9 cellular contexts compared by ENCODE assay signal in genomic region chr5:126508251-126508961, GRCh38.
DNase-seq lines count a peak whose midpoint lies in the region; ATAC-seq and TF ChIP-seq lines count a peak whose summit lies in the region.
"Had no signal": no experiment of that assay in that cellular context is flagged by ENCODE, and none has a peak within 500 bp of the region (broad histone marks: within the 10 kb centered on the region; RNA-seq: fewer than 3 reads in every experiment).

No MANE protein-coding gene starts in this region.

- no peaks in the 10 kb centered on the region for H3K36me3 Mint-ChIP-seq in activated naive CD4-positive, alpha-beta T cell treated with anti-CD3 and anti-CD28 coated beads, Interleukin-2, amount 10 ng/mL, durations not matched to agents 7 days and 5 days
- peaks cover 7% of the 10 kb centered on the region for H3K36me3 Mint-ChIP-seq in activated naive CD8-positive, alpha-beta T cell treated with anti-CD3 and anti-CD28 coated beads for 36 hours

- peaks cover 28% of the 10 kb centered on the region for H3K4me1 Mint-ChIP-seq in activated naive CD4-positive, alpha-beta T cell treated with anti-CD3 and anti-CD28 coated beads, Interleukin-2, amount 10 ng/mL, durations not matched to agents 7 days and 5 days
- H3K4me1 Mint-ChIP-seq in activated naive CD8-positive, alpha-beta T cell treated with anti-CD3 and anti-CD28 coated beads for 36 hours: peaks cover 38% of the 10 kb centered on the region

- no peaks in the 10 kb centered on the region for H3K36me3 ChIP-seq in upper lobe of left lung
- no peaks in the 10 kb centered on the region for H3K36me3 ChIP-seq in mesendoderm (ENCODE audit: control insufficient read depth, insufficient read depth, low read length)
- H3K36me3 ChIP-seq: BE2C had no signal

- peak overlapping the region; percentile 10 for H3K27ac ChIP-seq in layer of hippocampus (ENCODE audit: low read depth, low read length)
- peak overlapping the region; percentile 67 to 85 (median 78) for H3K27ac ChIP-seq in upper lobe of left lung
- no peak overlapping the region for H3K27ac ChIP-seq in mesendoderm (ENCODE audit: low read depth, low read length)

- H3K4me3 Mint-ChIP-seq in activated naive CD4-positive, alpha-beta T cell treated with anti-CD3 and anti-CD28 coated beads, Interleukin-2, amount 10 ng/mL, durations not matched to agents 7 days and 5 days: peak overlapping the region; percentile 28
- peak overlapping the region; percentile 78 for H3K4me3 Mint-ChIP-seq in activated naive CD8-positive, alpha-beta T cell treated with anti-CD3 and anti-CD28 coated beads for 36 hours

- no peaks in the 10 kb centered on the region for H3K9me3 Mint-ChIP-seq in activated naive CD4-positive, alpha-beta T cell treated with anti-CD3 and anti-CD28 coated beads, Interleukin-2, amount 10 ng/mL, durations not matched to agents 7 days and 5 days
- peaks cover 5% of the 10 kb centered on the region for H3K9me3 Mint-ChIP-seq in activated naive CD8-positive, alpha-beta T cell treated with anti-CD3 and anti-CD28 coated beads for 36 hours

- no peaks in the 10 kb centered on the region for H3K79me2 ChIP-seq in mesendoderm (ENCODE audit: control insufficient read depth, insufficient read depth, low read length)

- H4K8ac ChIP-seq in mesendoderm (ENCODE audit: low read depth, low read length): no peak overlapping the region

- no peak for TF ChIP-seq POLR2A in upper lobe of left lung (IDR thresholded peaks at IDR 0.05)

- no peak overlapping the region for H2AK5ac ChIP-seq in mesendoderm (ENCODE audit: low read length)

- no peak overlapping the region for H3K9ac ChIP-seq in mesendoderm (ENCODE audit: low read length)

- no peak for DNase-seq in activated naive CD4-positive, alpha-beta T cell treated with anti-CD3 and anti-CD28 coated beads, Interleukin-2, amount 10 ng/mL, durations not matched to agents 7 days and 5 days
- no peak for DNase-seq in activated naive CD4-positive, alpha-beta T cell treated with anti-CD3 and anti-CD28 coated beads, Interleukin-2, amount 50 U/mL, for 16 hours
- DNase-seq in activated naive CD8-positive, alpha-beta T cell treated with anti-CD3 and anti-CD28 coated beads for 36 hours: no peak
- DNase-seq in upper lobe of left lung (no peak), mesendoderm (no peak), HT-29 (ENCODE audit: low spot score) (no peak)
- DNase-seq: BE2C had no signal

- no peak overlapping the region for H3K4me2 ChIP-seq in mesendoderm (ENCODE audit: low read length)

- H3K27me3 ChIP-seq in layer of hippocampus (ENCODE audit: control insufficient read depth, insufficient read depth, low read length) (no peaks in the 10 kb centered on the region), upper lobe of left lung (no peaks in the 10 kb centered on the region), mesendoderm (ENCODE audit: insufficient read depth, low read length, poor library complexity) (no peaks in the 10 kb centered on the region)
- H3K27me3 ChIP-seq: BE2C had no signal

- H3K4ac ChIP-seq in mesendoderm (ENCODE audit: low read depth, low read length): no peak overlapping the region

- TF ChIP-seq EP300 in upper lobe of left lung (IDR thresholded peaks at IDR 0.05): no peak

- H3K23ac ChIP-seq in mesendoderm (ENCODE audit: low read length): no peak overlapping the region

- H3K4me3 ChIP-seq in upper lobe of left lung: no peak overlapping the region
- no peak overlapping the region for H3K4me3 ChIP-seq in mesendoderm (ENCODE audit: low read length)

- no peak overlapping the region for H2BK15ac ChIP-seq in mesendoderm (replicated peaks; ENCODE audit: low read depth)

- no peaks in the 10 kb centered on the region for H3K27me3 Mint-ChIP-seq in activated naive CD4-positive, alpha-beta T cell treated with anti-CD3 and anti-CD28 coated beads, Interleukin-2, amount 10 ng/mL, durations not matched to agents 7 days and 5 days
- no peaks in the 10 kb centered on the region for H3K27me3 Mint-ChIP-seq in activated naive CD8-positive, alpha-beta T cell treated with anti-CD3 and anti-CD28 coated beads for 36 hours

- H2BK5ac ChIP-seq in mesendoderm (ENCODE audit: low read length): no peak overlapping the region

- H3K27ac Mint-ChIP-seq in activated naive CD4-positive, alpha-beta T cell treated with anti-CD3 and anti-CD28 coated beads, Interleukin-2, amount 10 ng/mL, durations not matched to agents 7 days and 5 days: peak overlapping the region; percentile 80
- H3K27ac Mint-ChIP-seq in activated naive CD8-positive, alpha-beta T cell treated with anti-CD3 and anti-CD28 coated beads for 36 hours: peak overlapping the region; percentile 92

- ATAC-seq in upper lobe of left lung (ENCODE audit: low FRiP score in 2 of 2) (peak in 1 of 2 donors; percentile 13), GM18909 (IDR thresholded peaks at IDR 0.05; ENCODE audit: poor library complexity, unreplicated experiment) (no peak)

- no peak overlapping the region for H3K56ac ChIP-seq in mesendoderm (ENCODE audit: low read length)

- H3K4me1 ChIP-seq in upper lobe of left lung: peaks cover 20 to 56% (median 36%) of the 10 kb centered on the region in 4 donors
- H3K4me1 ChIP-seq in mesendoderm (ENCODE audit: control insufficient read depth, low read depth, low read length): peaks cover 4% of the 10 kb centered on the region
- H3K4me1 ChIP-seq: BE2C had no signal

- no peak overlapping the region for H4K5ac ChIP-seq in mesendoderm (ENCODE audit: low read length)

- CTCF ChIA-PET in activated naive CD4-positive, alpha-beta T cell treated with anti-CD3 and anti-CD28 coated beads, Interleukin-2, amount 10 ng/mL, durations not matched to agents 7 days and 5 days (lab: Charles Lee): interaction anchor here (0.6 to 1.4 kb wide), 3 partner anchors 8 to 104 kb away, joined by 3 to 7 read pairs (median 3); no protein-coding TSS in a partner anchor

- 78 to 86% methylated on average over 13 of the region's 13 CpGs for WGBS in upper lobe of left lung, 2 donors
- no CpG with 5 or more reads among the region's 13 CpGs for WGBS in mesendoderm (ENCODE audit: extremely low coverage, insufficient coverage, low lambda C conversion rate)

- no peak for TF ChIP-seq CTCF in upper lobe of left lung (IDR thresholded peaks at IDR 0.05)

- H3K18ac ChIP-seq in mesendoderm (ENCODE audit: low read length): no peak overlapping the region

- H2BK120ac ChIP-seq in mesendoderm (ENCODE audit: low read depth, low read length): no peak overlapping the region

- H3K9me3 ChIP-seq in upper lobe of left lung: no peaks in the 10 kb centered on the region
- H3K9me3 ChIP-seq: BE2C had no signal

- H3K79me1 ChIP-seq in mesendoderm (ENCODE audit: low read length): no peaks in the 10 kb centered on the region
